ENCODE assay signal across 1 cellular context in genomic region chr20:34082232-34082887, GRCh38.
TF ChIP-seq lines count a peak whose summit lies in the region.

No MANE protein-coding gene starts in this region.

TF ChIP-seq in K562, 482 proteins besides CTCF, POLR2A, EP300 and RAD21:
- TF ChIP-seq MCM7 (IDR thresholded peaks at IDR 0.05) (no peak), SREBF1 (IDR thresholded peaks at IDR 0.05; ENCODE audit: borderline replicate concordance, low read depth, low read length) (no peak), JUNB (CRISPR knock-in tag; conservative IDR thresholded peaks at IDR 0.05) (no peak), POLR2AphosphoS5 (IDR thresholded peaks at IDR 0.05; ENCODE audit: control insufficient read depth, insufficient read depth, low read depth, low read length) (peak; percentile 22; the same call in 1 of the 2 replicates), FOXP4 (CRISPR knock-in tag; IDR thresholded peaks at IDR 0.05; ENCODE audit: borderline replicate concordance) (no peak)
